Comparison of ENCODE assay signal across 9 cellular contexts in the genomic region with DNA sequence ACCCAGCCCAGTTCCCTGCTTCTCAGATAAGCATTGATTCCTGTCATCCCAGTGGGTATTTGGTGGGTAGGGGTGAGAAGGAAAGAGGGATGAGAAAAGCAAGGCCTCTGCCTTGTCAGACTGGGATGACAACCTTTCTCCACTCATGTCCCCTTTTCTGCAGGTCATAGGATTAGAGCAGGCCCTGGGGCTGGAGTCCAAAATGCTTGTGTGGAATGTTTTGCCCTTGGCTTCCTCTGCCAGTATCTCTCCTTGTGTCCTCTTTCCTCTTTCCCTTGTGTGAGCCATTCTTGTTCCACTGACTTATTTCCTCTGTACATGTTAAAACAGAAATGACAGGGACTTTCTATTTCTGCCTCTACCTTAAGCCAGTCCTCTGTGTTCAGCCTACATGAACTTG. TPM values are rescaled to one million over a fixed set of nuclear protein-coding genes. Genes with fewer than 3 reads are reported as not detected.
DNase-seq lines count a peak whose midpoint lies in the region; ATAC-seq and TF ChIP-seq lines count a peak whose summit lies in the region.
"Had no signal": no experiment of that assay in that cellular context is flagged by ENCODE, and none has a peak within 500 bp of the region (broad histone marks: within the 10 kb centered on the region; RNA-seq: fewer than 3 reads in every experiment).

No MANE protein-coding gene starts in this region.

- TF ChIP-seq CTCF in DND-41 (IDR thresholded peaks at IDR 0.05; ENCODE audit: borderline replicate concordance, extremely low read depth, low read length, poor library complexity, severe bottlenecking) (no peak), gastrocnemius medialis (IDR thresholded peaks at IDR 0.05 in 4 of 5, conservative IDR thresholded peaks at IDR 0.05 in 1 of 5) (no peak)
- no peak for TF ChIP-seq CTCF in activated CD8-positive, alpha-beta T cell treated with anti-CD3 and anti-CD28 coated beads for 36 hours (IDR thresholded peaks at IDR 0.05)

- CTCF ChIA-PET in activated CD8-positive, alpha-beta T cell treated with anti-CD3 and anti-CD28 coated beads for 36 hours (lab: Charles Lee) = interaction anchor here (1.3 kb wide), 1 partner anchor 43 kb away, joined by 3 read pairs; no protein-coding TSS in a partner anchor

- no peaks in the 10 kb centered on the region for H3K36me3 Mint-ChIP-seq in activated CD8-positive, alpha-beta T cell treated with anti-CD3 and anti-CD28 coated beads for 36 hours (ENCODE audit: low read depth)

- ATAC-seq in DND-41 (ENCODE audit: insufficient read depth, low read depth) (no peak), gastrocnemius medialis (no peak), GM21515 (IDR thresholded peaks at IDR 0.05; ENCODE audit: unreplicated experiment) (no peak)
- no peak for ATAC-seq in activated CD8-positive, alpha-beta T cell treated with anti-CD3 and anti-CD28 coated beads for 36 hours
- ATAC-seq: activated CD4-positive, CD25-positive, alpha-beta regulatory T cell treated with anti-CD3 and anti-CD28 coated beads, Interleukin-2, amount 50 U/mL, for 24 hours had no signal

- H3K27ac Mint-ChIP-seq in activated CD8-positive, alpha-beta T cell treated with anti-CD3 and anti-CD28 coated beads for 36 hours = peak overlapping the region; percentile 88

- intact Hi-C loops in activated CD8-positive, alpha-beta T cell treated with anti-CD3 and anti-CD28 coated beads for 36 hours (cut with micrococcal nuclease) = loop anchor here (2.0 kb wide), 1 partner anchor 18 kb away; no protein-coding TSS in a partner anchor
- intact Hi-C loops in cardiac septum (cut with DNase I) (no loop called here), gastrocnemius medialis (cut with DNase I; ENCODE audit: low total_unique reads) (no loop called here)

- H3K4me3 ChIP-seq in DND-41 (ENCODE audit: low read depth in 1 of 2, low read length in 2 of 2) (peak overlapping the region in 1 of 2 experiments; percentile 80; a peak in 1 of 4 replicates), gastrocnemius medialis (no peak overlapping the region)

- peaks cover 58% of the 10 kb centered on the region for H3K4me1 Mint-ChIP-seq in activated CD8-positive, alpha-beta T cell treated with anti-CD3 and anti-CD28 coated beads for 36 hours (ENCODE audit: low read depth)

- H3K4me2 ChIP-seq in DND-41 (ENCODE audit: insufficient read depth, low read length) = peak overlapping the region; percentile 86

- DNase-seq in DND-41 (no peak), cardiac septum (ENCODE audit: low spot score) (peak; percentile 50), gastrocnemius medialis (peak in 1 of 2 donors; percentile 53), HuH-7.5 (ENCODE audit: low spot score) (no peak), retina (no peak)
- DNase-seq in activated CD8-positive, alpha-beta T cell treated with anti-CD3 and anti-CD28 coated beads for 36 hours = no peak
- DNase-seq in stimulated activated CD4-positive, alpha-beta T cell treated with anti-CD3 and anti-CD28 coated beads, Interleukin-4, amount 100 ng/mL, for 4 hours = no peak

- H3K9me3 ChIP-seq in DND-41 (ENCODE audit: insufficient read depth, low read length, severe bottlenecking) (no peaks in the 10 kb centered on the region), gastrocnemius medialis (no peaks in the 10 kb centered on the region)

- H2AFZ ChIP-seq in DND-41 (ENCODE audit: low read depth, low read length) = no peak overlapping the region

- peak overlapping the region; percentile 83 for H3K27ac ChIP-seq in DND-41 (ENCODE audit: low read length)
- H3K27ac ChIP-seq in gastrocnemius medialis = peak overlapping the region; percentile 80 to 84 (median 82)

- no peaks in the 10 kb centered on the region for H3K9me3 Mint-ChIP-seq in activated CD8-positive, alpha-beta T cell treated with anti-CD3 and anti-CD28 coated beads for 36 hours

- POLR2A ChIA-PET in activated CD8-positive, alpha-beta T cell treated with anti-CD3 and anti-CD28 coated beads for 36 hours (lab: Charles Lee) = interaction anchor here (1.0 to 1.2 kb wide), 3 partner anchors 22 to 52 kb away, joined by 3 to 6 read pairs (median 4); no protein-coding TSS in a partner anchor

- H3K27me3 Mint-ChIP-seq in activated CD8-positive, alpha-beta T cell treated with anti-CD3 and anti-CD28 coated beads for 36 hours = no peaks in the 10 kb centered on the region

- peak overlapping the region; percentile 73; the same call in 1 of the 2 replicates for H3K9ac ChIP-seq in DND-41 (ENCODE audit: low read depth, low read length)

- H3K4me1 ChIP-seq in DND-41 (ENCODE audit: insufficient read depth, low read length) (peaks cover 38% of the 10 kb centered on the region), gastrocnemius medialis (peaks cover 29 to 49% of the 10 kb centered on the region in 2 donors)

- H3K27me3 ChIP-seq in DND-41 (ENCODE audit: insufficient read depth, low read length, poor library complexity) = no peaks in the 10 kb centered on the region
- no peaks in the 10 kb centered on the region for H3K27me3 ChIP-seq in gastrocnemius medialis

- H3K79me2 ChIP-seq in DND-41 (ENCODE audit: insufficient read depth, low read length) = peaks cover 89% of the 10 kb centered on the region

- H3K36me3 ChIP-seq in DND-41 (ENCODE audit: insufficient read depth, low read length) (peaks cover 47% of the 10 kb centered on the region), gastrocnemius medialis (no peaks in the 10 kb centered on the region)

- in situ Hi-C loops in gastrocnemius medialis (cut with MboI; ENCODE audit: low sequenced_read_pairs in 4 of 4) = loop anchor here in 1 of 4 donors (5.0 kb wide), 1 partner anchor 52 kb away; no protein-coding TSS in a partner anchor

- H3K4me3 Mint-ChIP-seq in activated CD8-positive, alpha-beta T cell treated with anti-CD3 and anti-CD28 coated beads for 36 hours = peak overlapping the region; percentile 90

- TF ChIP-seq POLR2A in gastrocnemius medialis (IDR thresholded peaks at IDR 0.05) = no peak

- H4K20me1 ChIP-seq in DND-41 (ENCODE audit: insufficient read depth, low read length) = peaks cover 46% of the 10 kb centered on the region

RNA-seq across cellular contexts. Expression of a gene that starts 4.1 kb away (rescaled TPM):
- 10 to 100 TPM; 12.0 to 15.9 TPM for total RNA-seq in activated CD8-positive, alpha-beta T cell treated with anti-CD3 and anti-CD28 coated beads for 36 hours
- total RNA-seq in cardiac septum (227 TPM), gastrocnemius medialis (10 to 100 TPM in 3 of 4 donors, 1 to 10 TPM in 1; 9.3 to 19.0 (median 12.0) TPM)

Comparison
In these comparisons a context has a peak if more than half of its experiments do, and no peak if none do; other contexts are left out.
1. RNA of a gene that starts 4.1 kb away (total RNA-seq): 227 TPM in cardiac septum (single experiment); 12.0 to 15.9 TPM in activated CD8-positive, alpha-beta T cell treated with anti-CD3 and anti-CD28 coated beads for 36 hours and 9.3 to 19.0 TPM in gastrocnemius medialis; every median in the first group is over 10 times any median in the second.